Comparison of ENCODE assay signal across 10 cellular contexts in genomic region chrX:51437521-51437920, GRCh38. TPM values are rescaled to one million over a fixed set of nuclear protein-coding genes. Genes with fewer than 3 reads are reported as not detected.
"Had no signal": no experiment of that assay in that cellular context is flagged by ENCODE, and none has a peak within 500 bp of the region (broad histone marks: within the 10 kb centered on the region; RNA-seq: fewer than 3 reads in every experiment).

No MANE protein-coding gene starts in this region.

- H3K4me3 Mint-ChIP-seq: IgD-negative memory B cell had no signal

- H3K4me3 ChIP-seq: K562 had no signal

- H3K4me2 ChIP-seq: KMS-11 had no signal

- H3K9ac ChIP-seq: KMS-11 had no signal

- H3K27ac Mint-ChIP-seq: IgD-negative memory B cell had no signal

- H3K27ac ChIP-seq: HL-60, KMS-11 had no signal

- H3K9me3 Mint-ChIP-seq: IgD-negative memory B cell had no signal

- ATAC-seq: HepG2, K562 had no signal

- FAIRE-seq: HepG2, HTR-8/SVneo, K562 had no signal

- H3K4me1 Mint-ChIP-seq: IgD-negative memory B cell had no signal

- DNase-seq: IMR-90, KBM-7, KG1 had no signal

RNA-seq across cellular contexts. Expression of gene NUDT11, which starts 58.9 kb away (rescaled TPM):
- total RNA-seq: HepG2, HT-29 had no signal
- polyA plus RNA-seq: HepG2 had no signal
